1 cellular context compared by ENCODE assay signal in the genomic region with DNA sequence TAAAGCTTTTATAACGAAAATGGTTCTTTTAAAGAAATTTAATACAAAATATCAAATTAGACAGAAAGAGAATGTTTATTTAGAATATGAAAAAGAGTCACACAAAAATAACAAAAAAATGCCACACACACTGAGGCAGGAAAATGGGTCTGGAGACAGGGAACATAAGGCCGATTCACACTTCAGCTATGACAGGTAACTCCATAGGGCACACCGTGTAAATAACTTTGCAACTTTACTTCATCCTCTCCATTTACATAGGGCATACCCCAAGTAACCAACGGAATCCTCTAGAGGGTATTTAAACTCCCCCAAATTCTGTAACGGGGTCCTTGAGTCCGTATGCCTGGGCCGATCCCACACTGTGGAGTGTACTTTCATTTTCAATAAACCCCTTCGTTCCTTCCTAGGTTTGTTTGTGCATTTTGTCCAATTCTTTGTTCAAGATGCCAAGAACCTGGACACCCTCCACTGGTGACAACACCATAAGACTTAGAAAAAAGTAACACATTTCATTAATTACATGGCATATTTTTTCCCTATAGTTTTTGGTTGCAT.
TF ChIP-seq lines count a peak whose summit lies in the region.

No MANE protein-coding gene starts in this region.

TF ChIP-seq in HepG2, 621 proteins besides CTCF, POLR2A, EP300 and RAD21:
- no peak for TF ChIP-seq TBP (CRISPR knock-in tag; IDR thresholded peaks at IDR 0.05)
- no peak for TF ChIP-seq ZNF407 (CRISPR knock-in tag; IDR thresholded peaks at IDR 0.05; ENCODE audit: not compliant biosample characterization)
- TF ChIP-seq PATZ1 (CRISPR knock-in tag; IDR thresholded peaks at IDR 0.05): no peak
- TF ChIP-seq ZNF749 (CRISPR knock-in tag; IDR thresholded peaks at IDR 0.05; ENCODE audit: borderline replicate concordance): no peak
- no peak for TF ChIP-seq ZNF501 (CRISPR knock-in tag; IDR thresholded peaks at IDR 0.05)
- TF ChIP-seq, protein P1, sequence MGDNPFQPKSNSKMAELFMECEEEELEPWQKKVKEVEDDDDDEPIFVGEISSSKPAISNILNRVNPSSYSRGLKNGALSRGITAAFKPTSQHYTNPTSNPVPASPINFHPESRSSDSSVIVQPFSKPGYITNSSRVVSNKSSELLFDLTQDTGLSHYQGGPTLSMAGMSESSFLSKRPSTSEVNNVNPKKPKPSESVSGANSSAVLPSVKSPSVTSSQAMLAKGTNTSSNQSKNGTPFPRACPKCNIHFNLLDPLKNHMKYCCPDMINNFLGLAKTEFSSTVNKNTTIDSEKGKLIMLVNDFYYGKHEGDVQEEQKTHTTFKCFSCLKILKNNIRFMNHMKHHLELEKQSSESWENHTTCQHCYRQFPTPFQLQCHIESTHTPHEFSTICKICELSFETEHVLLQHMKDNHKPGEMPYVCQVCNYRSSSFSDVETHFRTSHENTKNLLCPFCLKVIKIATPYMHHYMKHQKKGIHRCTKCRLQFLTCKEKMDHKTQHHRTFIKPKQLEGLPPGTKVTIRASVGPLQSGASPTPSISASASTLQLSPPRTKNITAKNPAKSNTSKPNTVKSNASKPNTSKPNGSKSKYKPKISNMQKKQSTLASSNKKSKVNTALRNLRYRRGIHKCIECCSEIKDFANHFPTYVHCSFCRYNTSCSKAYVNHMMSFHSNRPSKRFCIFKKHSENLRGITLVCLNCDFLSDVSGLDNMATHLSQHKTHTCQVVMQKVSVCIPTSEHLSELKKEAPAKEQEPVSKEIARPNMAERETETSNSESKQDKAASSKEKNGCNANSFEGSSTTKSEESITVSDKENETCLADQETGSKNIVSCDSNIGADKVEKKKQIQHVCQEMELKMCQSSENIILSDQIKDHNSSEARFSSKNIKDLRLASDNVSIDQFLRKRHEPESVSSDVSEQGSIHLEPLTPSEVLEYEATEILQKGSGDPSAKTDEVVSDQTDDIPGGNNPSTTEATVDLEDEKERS (CRISPR knock-in tag; IDR thresholded peaks at IDR 0.05): no peak
- TF ChIP-seq MXD3 (CRISPR knock-in tag; IDR thresholded peaks at IDR 0.05): no peak
- no peak for TF ChIP-seq ZNF674 (CRISPR knock-in tag; IDR thresholded peaks at IDR 0.05; ENCODE audit: low read depth)
- TF ChIP-seq, protein P2, sequence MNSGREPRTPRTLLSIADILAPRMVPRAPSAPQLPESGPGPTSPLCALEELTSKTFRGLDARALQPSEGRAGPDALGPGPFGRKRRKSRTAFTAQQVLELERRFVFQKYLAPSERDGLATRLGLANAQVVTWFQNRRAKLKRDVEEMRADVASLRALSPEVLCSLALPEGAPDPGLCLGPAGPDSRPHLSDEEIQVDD (CRISPR knock-in tag; IDR thresholded peaks at IDR 0.05; ENCODE audit: borderline replicate concordance): no peak
- no peak for TF ChIP-seq ZNF768 (CRISPR knock-in tag; IDR thresholded peaks at IDR 0.05)
- no peak for TF ChIP-seq KLF12 (CRISPR knock-in tag; IDR thresholded peaks at IDR 0.05; ENCODE audit: borderline replicate concordance)
- TF ChIP-seq ZNF264 (CRISPR knock-in tag; IDR thresholded peaks at IDR 0.05): no peak
- TF ChIP-seq PLSCR1 (CRISPR knock-in tag; IDR thresholded peaks at IDR 0.05; ENCODE audit: borderline replicate concordance): no peak
- TF ChIP-seq NCOA2 (CRISPR knock-in tag; IDR thresholded peaks at IDR 0.05): no peak
- TF ChIP-seq ZNF124 (CRISPR knock-in tag; IDR thresholded peaks at IDR 0.05): no peak
- TF ChIP-seq, protein P3, sequence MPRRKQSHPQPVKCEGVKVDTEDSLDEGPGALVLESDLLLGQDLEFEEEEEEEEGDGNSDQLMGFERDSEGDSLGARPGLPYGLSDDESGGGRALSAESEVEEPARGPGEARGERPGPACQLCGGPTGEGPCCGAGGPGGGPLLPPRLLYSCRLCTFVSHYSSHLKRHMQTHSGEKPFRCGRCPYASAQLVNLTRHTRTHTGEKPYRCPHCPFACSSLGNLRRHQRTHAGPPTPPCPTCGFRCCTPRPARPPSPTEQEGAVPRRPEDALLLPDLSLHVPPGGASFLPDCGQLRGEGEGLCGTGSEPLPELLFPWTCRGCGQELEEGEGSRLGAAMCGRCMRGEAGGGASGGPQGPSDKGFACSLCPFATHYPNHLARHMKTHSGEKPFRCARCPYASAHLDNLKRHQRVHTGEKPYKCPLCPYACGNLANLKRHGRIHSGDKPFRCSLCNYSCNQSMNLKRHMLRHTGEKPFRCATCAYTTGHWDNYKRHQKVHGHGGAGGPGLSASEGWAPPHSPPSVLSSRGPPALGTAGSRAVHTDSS (CRISPR knock-in tag; conservative IDR thresholded peaks at IDR 0.05): no peak
- no peak for TF ChIP-seq STAT5B (CRISPR knock-in tag; IDR thresholded peaks at IDR 0.05)
- TF ChIP-seq ZNF660 (CRISPR knock-in tag; IDR thresholded peaks at IDR 0.05; ENCODE audit: borderline replicate concordance, low read depth): no peak
- TF ChIP-seq JDP2 (CRISPR knock-in tag; IDR thresholded peaks at IDR 0.05; ENCODE audit: borderline replicate concordance): no peak
